Comparison of ENCODE assay signal across 8 cellular contexts in genomic region chr3:78718707-78719106, GRCh38.
"Had no signal": no experiment of that assay in that cellular context is flagged by ENCODE, and none has a peak within 500 bp of the region (broad histone marks: within the 10 kb centered on the region; RNA-seq: fewer than 3 reads in every experiment).

No MANE protein-coding gene starts in this region.

- DNase-seq: GDM1, GF-D8 had no signal

- H3K4me3 ChIP-seq: GM12878 had no signal

- FAIRE-seq: G401.6, GM12878, GM12891, GM12892, GM18507, GM19239 had no signal

- ATAC-seq: GM12878 had no signal
